Comparison of ENCODE assay signal across 9 cellular contexts in genomic region chr12:113980537-113981337, GRCh38. TPM values are rescaled to one million over a fixed set of nuclear protein-coding genes. Genes with fewer than 3 reads are reported as not detected.
DNase-seq lines count a peak whose midpoint lies in the region; ATAC-seq and TF ChIP-seq lines count a peak whose summit lies in the region.
"Had no signal": no experiment of that assay in that cellular context is flagged by ENCODE, and none has a peak within 500 bp of the region (broad histone marks: within the 10 kb centered on the region; RNA-seq: fewer than 3 reads in every experiment).

No MANE protein-coding gene starts in this region.

- H3K27ac Mint-ChIP-seq in activated CD4-positive, alpha-beta T cell treated with anti-CD3 and anti-CD28 coated beads, Interleukin-2, amount 10 ng/mL, durations not matched to agents 24 days and 14 days = no peak overlapping the region
- H3K27ac Mint-ChIP-seq: activated B cell treated with CpG ODN at 0.5 μM for 24 hours had no signal

- ATAC-seq in HG02852 (IDR thresholded peaks at IDR 0.05; ENCODE audit: unreplicated experiment) = no peak
- no peak for ATAC-seq in GM21717 (IDR thresholded peaks at IDR 0.05; ENCODE audit: unreplicated experiment)

- H3K36me3 Mint-ChIP-seq in activated CD4-positive, alpha-beta T cell treated with anti-CD3 and anti-CD28 coated beads, Interleukin-2, amount 10 ng/mL, durations not matched to agents 24 days and 14 days (ENCODE audit: low read depth) = no peaks in the 10 kb centered on the region

- H3K4me3 ChIP-seq in HFF-Myc (replicated peaks; ENCODE audit: low read depth, low read length) (no peak overlapping the region), fibroblast of villous mesenchyme (ENCODE audit: low read depth, low read length) (no peak overlapping the region)

- no peaks in the 10 kb centered on the region for H3K9me3 Mint-ChIP-seq in activated CD4-positive, alpha-beta T cell treated with anti-CD3 and anti-CD28 coated beads, Interleukin-2, amount 10 ng/mL, durations not matched to agents 24 days and 14 days
- H3K9me3 Mint-ChIP-seq: activated B cell treated with CpG ODN at 0.5 μM for 24 hours had no signal

- no peak overlapping the region for H3K4me3 Mint-ChIP-seq in activated CD4-positive, alpha-beta T cell treated with anti-CD3 and anti-CD28 coated beads, Interleukin-2, amount 10 ng/mL, durations not matched to agents 24 days and 14 days
- H3K4me3 Mint-ChIP-seq: activated B cell treated with CpG ODN at 0.5 μM for 24 hours had no signal

- no peaks in the 10 kb centered on the region for H3K4me1 Mint-ChIP-seq in activated CD4-positive, alpha-beta T cell treated with anti-CD3 and anti-CD28 coated beads, Interleukin-2, amount 10 ng/mL, durations not matched to agents 24 days and 14 days
- H3K4me1 Mint-ChIP-seq: activated B cell treated with CpG ODN at 0.5 μM for 24 hours had no signal

- TF ChIP-seq CTCF in HFF-Myc (IDR thresholded peaks at IDR 0.05; ENCODE audit: low read depth, low read length, missing control alignments) (peak; percentile 93), fibroblast of villous mesenchyme (IDR thresholded peaks at IDR 0.05; ENCODE audit: insufficient read depth, low read depth, low read length) (peak; percentile 98)

- H3K27me3 Mint-ChIP-seq in activated CD4-positive, alpha-beta T cell treated with anti-CD3 and anti-CD28 coated beads, Interleukin-2, amount 10 ng/mL, durations not matched to agents 24 days and 14 days = peaks cover 6% of the 10 kb centered on the region

- DNase-seq in DMS 273 treated with DMSO at 0.1 percent for 48 hours (lab: John Stamatoyannopoulos, UW) = peak; percentile 9
- DNase-seq in HFF-Myc (ENCODE audit: extremely low read depth, low read depth) = peak; percentile 54
- peak; percentile 79 for DNase-seq in NCI-H2227 (lab: John Stamatoyannopoulos, UW; ENCODE audit: unreplicated experiment)
- DNase-seq in activated CD4-positive, alpha-beta T cell treated with anti-CD3 and anti-CD28 coated beads, Interleukin-2, amount 10 ng/mL, durations not matched to agents 24 days and 14 days = peak; percentile 76
- peak; percentile 76 for DNase-seq in fibroblast of villous mesenchyme (ENCODE audit: low read depth)
- peak; percentile 8 for DNase-seq in occipital lobe (lab: John Stamatoyannopoulos, UW)
- DNase-seq: activated B cell treated with CpG ODN at 0.5 μM for 24 hours had no signal

- intact Hi-C loops in activated CD4-positive, alpha-beta T cell treated with anti-CD3 and anti-CD28 coated beads, Interleukin-2, amount 10 ng/mL, durations not matched to agents 24 days and 14 days (cut with micrococcal nuclease) = loop anchor here (1.0 to 5.0 kb wide), 2 partner anchors 528 to 1937 kb away; no protein-coding TSS in a partner anchor

RNA-seq across cellular contexts. Expression of gene RBM19, which starts 14.6 kb away (rescaled TPM):
- total RNA-seq in activated CD4-positive, alpha-beta T cell treated with anti-CD3 and anti-CD28 coated beads, Interleukin-2, amount 10 ng/mL, durations not matched to agents 24 days and 14 days = 102 and 105 TPM in 2 replicates
- total RNA-seq in fibroblast of villous mesenchyme (26.8 and 29.3 TPM in 2 replicates), occipital lobe (18.4 TPM)

Comparison
In these comparisons a context has a peak if more than half of its experiments do, and no peak if none do; other contexts are left out.
1. DNase-seq: peak in every context shown above with its lines; median percentile 79 in NCI-H2227; 76 in activated CD4-positive, alpha-beta T cell treated with anti-CD3 and anti-CD28 coated beads, Interleukin-2, amount 10 ng/mL, durations not matched to agents 24 days and 14 days; 76 in fibroblast of villous mesenchyme; 54 in HFF-Myc; 9 in DMS 273 treated with DMSO at 0.1 percent for 48 hours; 8 in occipital lobe.